8 cellular contexts compared by ENCODE assay signal in genomic region chr11:119094816-119095065, GRCh38. TPM values are rescaled to one million over a fixed set of nuclear protein-coding genes. Genes with fewer than 3 reads are reported as not detected.
A peak's percentile ranks its signal among the peaks of the same experiment; 100 is the strongest.
DNase-seq lines count a peak whose midpoint lies in the region; ATAC-seq and TF ChIP-seq lines count a peak whose summit lies in the region.

No MANE protein-coding gene starts in this region.

- intact Hi-C loops in CD4-positive, alpha-beta memory T cell (cut with micrococcal nuclease), result loop anchor here (1.0 to 5.0 kb wide), 12 partner anchors 9 to 167 kb away; partner anchors contain the start of genes ABCG4, BCL9L, C2CD2L and CENATAC
- intact Hi-C loops in colonic mucosa (cut with DNase I), result loop anchor here (5.0 kb wide), 2 partner anchors 108 to 167 kb away; partner anchors contain the start of gene BCL9L
- intact Hi-C loops in left lung (cut with DNase I), result no loop called here

- CTCF ChIA-PET in CD4-positive, alpha-beta memory T cell (lab: Charles Lee; ENCODE audit: partially characterized antibody), result interaction anchor here (0.6 to 2.7 kb wide), 22 partner anchors 9 to 243 kb away, joined by 3 to 14 read pairs (median 4); partner anchors contain the start of genes C2CD2L, CBL, HINFP and HMBS

- H3K36me3 Mint-ChIP-seq in CD4-positive, alpha-beta memory T cell, result peaks cover 19 to 43% of the 10 kb centered on the region in 2 donors

- peak overlapping the region; percentile 86 to 96 (median 93) for H3K27ac Mint-ChIP-seq in CD4-positive, alpha-beta memory T cell

- ATAC-seq in GM18867 (IDR thresholded peaks at IDR 0.05; ENCODE audit: unreplicated experiment) (peak; percentile 37), HG03064 (IDR thresholded peaks at IDR 0.05; ENCODE audit: low read depth, unreplicated experiment) (peak; percentile 48), left lung (peak; percentile 87)

- POLR2A ChIA-PET in CD4-positive, alpha-beta memory T cell (lab: Charles Lee; ENCODE audit: partially characterized antibody), result interaction anchor here (0.6 to 5.9 kb wide), 43 partner anchors 9 to 656 kb away, joined by 3 to 210 read pairs (median 7); partner anchors contain the start of genes ABCG4, C2CD2L, CBL and CENATAC

- no peaks in the 10 kb centered on the region for H3K9me3 ChIP-seq in CD4-positive, alpha-beta memory T cell (ENCODE audit: control insufficient read depth in 1 of 2, low read length in 2 of 2)
- no peaks in the 10 kb centered on the region for H3K9me3 ChIP-seq in colonic mucosa
- no peaks in the 10 kb centered on the region for H3K9me3 ChIP-seq in left lung

- peak overlapping the region; percentile 42 to 87 for H3K4me3 ChIP-seq in CD4-positive, alpha-beta memory T cell (ENCODE audit: low read length in 2 of 2)
- peak overlapping the region; percentile 71 for H3K4me3 ChIP-seq in colonic mucosa
- peak overlapping the region; percentile 88 to 89 for H3K4me3 ChIP-seq in left lung

- peaks cover 0 to 12% (median 0%) of the 10 kb centered on the region in 8 donors for H3K9me3 Mint-ChIP-seq in CD4-positive, alpha-beta memory T cell

- peaks cover 17 to 47% (median 32%) of the 10 kb centered on the region in 4 donors for H3K4me1 Mint-ChIP-seq in CD4-positive, alpha-beta memory T cell

- in situ Hi-C loops in SK-MEL-5 (cut with HindIII; ENCODE audit: low pct_unique_long_range_greater_than_20kb, low sequenced_read_pairs), result no loop called here

- H3K4me3 Mint-ChIP-seq in CD4-positive, alpha-beta memory T cell, result peak overlapping the region; percentile 84 to 97 (median 93)

- H3K36me3 ChIP-seq in CD4-positive, alpha-beta memory T cell (ENCODE audit: insufficient read depth, low read length), result peaks cover 17% of the 10 kb centered on the region
- H3K36me3 ChIP-seq in colonic mucosa (peaks cover 5% of the 10 kb centered on the region), left lung (peaks cover 0 to 29% of the 10 kb centered on the region in 2 donors)

- no peaks in the 10 kb centered on the region for H3K27me3 ChIP-seq in CD4-positive, alpha-beta memory T cell (ENCODE audit: insufficient read depth, low read length)
- H3K27me3 ChIP-seq in colonic mucosa (no peaks in the 10 kb centered on the region), left lung (no peaks in the 10 kb centered on the region)

- peaks cover 0 to 1% of the 10 kb centered on the region in 2 donors for H3K27me3 Mint-ChIP-seq in CD4-positive, alpha-beta memory T cell

- peak overlapping the region; percentile 81 for H3K27ac ChIP-seq in CD4-positive, alpha-beta memory T cell (ENCODE audit: low read depth, low read length)
- H3K27ac ChIP-seq in colonic mucosa, result peak overlapping the region; percentile 90
- H3K27ac ChIP-seq in left lung, result peak overlapping the region; percentile 87 to 96

- peaks cover 29% of the 10 kb centered on the region for H3K4me1 ChIP-seq in CD4-positive, alpha-beta memory T cell (ENCODE audit: insufficient read depth, low read length)
- H3K4me1 ChIP-seq in colonic mucosa, result no peaks in the 10 kb centered on the region
- peaks cover 17 to 41% of the 10 kb centered on the region in 2 donors for H3K4me1 ChIP-seq in left lung

- DNase-seq in CD4-positive, alpha-beta memory T cell, result no peak
- DNase-seq in SK-MEL-5 (ENCODE audit: low read depth, low spot score) (peak; percentile 68), colonic mucosa (peak; percentile 80), left lung (peak; percentile 86 to 96), 8988T (no peak)
- peak; percentile 69 for DNase-seq in stimulated activated CD8-positive, alpha-beta memory T cell treated with anti-CD3 and anti-CD28 coated beads, Interleukin-4, amount 100 ng/mL, for 48 hours

- TF ChIP-seq CTCF in colonic mucosa (IDR thresholded peaks at IDR 0.05) (peak; percentile 64), left lung (IDR thresholded peaks at IDR 0.05) (peak; percentile 66 to 71)

- peak overlapping the region; percentile 86 to 87 for H3K9ac ChIP-seq in colonic mucosa (ENCODE audit: low read depth in 2 of 2, low read length in 2 of 2)

RNA-seq across cellular contexts. Expression of gene DPAGT1, which starts 6.9 kb away (rescaled TPM):
- 10 to 100 TPM; 52.0 to 52.3 TPM for total RNA-seq in CD4-positive, alpha-beta memory T cell
- polyA plus RNA-seq in CD4-positive, alpha-beta memory T cell, result 10 to 100 TPM; 32.9 to 52.3 TPM
- total RNA-seq in SK-MEL-5 (2014; rRNA removed; shearing (Covaris generic)), result 22.3 and 26.1 TPM in 2 replicates
- 50.0 and 56.3 TPM in 2 replicates for polyA plus RNA-seq in SK-MEL-5 (2015; cell fraction: cytosol; rRNA removed)
- polyA plus RNA-seq in SK-MEL-5 (2015; cell fraction: nucleus; rRNA removed), result 186 and 227 TPM in 2 replicates
- 100 to 1,000 TPM in 1 of 2 donors, 10 to 100 TPM in 1; 39.4 to 104 TPM for total RNA-seq in colonic mucosa
- total RNA-seq in left lung, result 10 to 100 TPM; 50.3 to 56.2 TPM

RNA-seq across cellular contexts. Expression of gene HMBS, which starts 10.1 kb away (rescaled TPM):
- 1 to 10 TPM; 5.1 to 5.8 TPM for total RNA-seq in CD4-positive, alpha-beta memory T cell
- 10 to 100 TPM; 17.7 to 21.2 TPM for polyA plus RNA-seq in CD4-positive, alpha-beta memory T cell
- 4.5 and 6.7 TPM in 2 replicates for total RNA-seq in SK-MEL-5 (2014; rRNA removed; shearing (Covaris generic))
- 66.3 and 71.3 TPM in 2 replicates for polyA plus RNA-seq in SK-MEL-5 (2015; cell fraction: cytosol; rRNA removed)
- 115 and 118 TPM in 2 replicates for polyA plus RNA-seq in SK-MEL-5 (2015; cell fraction: nucleus; rRNA removed)
- total RNA-seq in colonic mucosa (10 to 100 TPM; 18.7 to 50.5 TPM), left lung (10 to 100 TPM; 16.5 to 32.0 TPM)

RNA-seq across cellular contexts. Expression of gene C2CD2L, which starts 12.4 kb away (rescaled TPM):
- total RNA-seq in CD4-positive, alpha-beta memory T cell, result 10 to 100 TPM; 35.2 to 37.5 TPM
- 10 to 100 TPM in 1 of 2 donors, 1 to 10 TPM in 1; 2.6 to 13.3 TPM for polyA plus RNA-seq in CD4-positive, alpha-beta memory T cell
- 2.8 and 5.6 TPM in 2 replicates for total RNA-seq in SK-MEL-5 (2014; rRNA removed; shearing (Covaris generic))
- polyA plus RNA-seq in SK-MEL-5 (2015; cell fraction: cytosol; rRNA removed), result 11.1 and 20.3 TPM in 2 replicates
- polyA plus RNA-seq in SK-MEL-5 (2015; cell fraction: nucleus; rRNA removed), result 19.5 and 21.2 TPM in 2 replicates
- total RNA-seq in colonic mucosa (10 to 100 TPM; 20.6 to 27.9 TPM), left lung (10 to 100 TPM; 16.6 to 18.6 TPM)

RNA-seq across cellular contexts. Expression of gene HINFP, which starts 26.6 kb away (rescaled TPM):
- 10 to 100 TPM; 70.8 to 75.3 TPM for total RNA-seq in CD4-positive, alpha-beta memory T cell
- 10 to 100 TPM in 1 of 2 donors, 1 to 10 TPM in 1; 9.3 to 16.0 TPM for polyA plus RNA-seq in CD4-positive, alpha-beta memory T cell
- total RNA-seq in SK-MEL-5 (2014; rRNA removed; shearing (Covaris generic)), result 8.8 and 9.4 TPM in 2 replicates
- polyA plus RNA-seq in SK-MEL-5 (2015; cell fraction: cytosol; rRNA removed), result 8.1 and 12.7 TPM in 2 replicates
- 65.5 and 102 TPM in 2 replicates for polyA plus RNA-seq in SK-MEL-5 (2015; cell fraction: nucleus; rRNA removed)
- total RNA-seq in colonic mucosa (10 to 100 TPM; 31.9 to 33.3 TPM), left lung (10 to 100 TPM; 21.6 to 22.2 TPM)

RNA-seq across cellular contexts. Expression of gene VPS11, which starts 27.1 kb away (rescaled TPM):
- 10 to 100 TPM; 56.2 to 61.2 TPM for total RNA-seq in CD4-positive, alpha-beta memory T cell
- polyA plus RNA-seq in CD4-positive, alpha-beta memory T cell, result 10 to 100 TPM; 36.0 to 61.7 TPM
- total RNA-seq in SK-MEL-5 (2014; rRNA removed; shearing (Covaris generic)), result 43.7 and 49.9 TPM in 2 replicates
- 18.0 and 19.9 TPM in 2 replicates for polyA plus RNA-seq in SK-MEL-5 (2015; cell fraction: cytosol; rRNA removed)
- polyA plus RNA-seq in SK-MEL-5 (2015; cell fraction: nucleus; rRNA removed), result 50.6 and 59.6 TPM in 2 replicates
- total RNA-seq in colonic mucosa (10 to 100 TPM; 23.0 to 24.1 TPM), left lung (10 to 100 TPM; 30.5 to 35.0 TPM)

Comparison
In these comparisons a context has a peak if more than half of its experiments do, and no peak if none do; other contexts are left out.
1. DNase-seq: peak in SK-MEL-5 (single experiment), colonic mucosa (single experiment), left lung (2 of 2) and stimulated activated CD8-positive, alpha-beta memory T cell treated with anti-CD3 and anti-CD28 coated beads, Interleukin-4, amount 100 ng/mL, for 48 hours (single experiment); none in CD4-positive, alpha-beta memory T cell (0 of 5) and 8988T (single experiment).
2. ATAC-seq: peak in every context shown above with its lines; median percentile 87 in left lung; 48 in HG03064; 37 in GM18867.
3. intact Hi-C loops: an anchor here in CD4-positive, alpha-beta memory T cell (1.0 to 5.0 kb wide) and colonic mucosa (5.0 kb wide); none called in left lung.
4. Peak in every context shown above with its lines, with median percentiles within 50 percentile points of each other: H3K27ac ChIP-seq and H3K4me3 ChIP-seq.